In the genomic region with DNA sequence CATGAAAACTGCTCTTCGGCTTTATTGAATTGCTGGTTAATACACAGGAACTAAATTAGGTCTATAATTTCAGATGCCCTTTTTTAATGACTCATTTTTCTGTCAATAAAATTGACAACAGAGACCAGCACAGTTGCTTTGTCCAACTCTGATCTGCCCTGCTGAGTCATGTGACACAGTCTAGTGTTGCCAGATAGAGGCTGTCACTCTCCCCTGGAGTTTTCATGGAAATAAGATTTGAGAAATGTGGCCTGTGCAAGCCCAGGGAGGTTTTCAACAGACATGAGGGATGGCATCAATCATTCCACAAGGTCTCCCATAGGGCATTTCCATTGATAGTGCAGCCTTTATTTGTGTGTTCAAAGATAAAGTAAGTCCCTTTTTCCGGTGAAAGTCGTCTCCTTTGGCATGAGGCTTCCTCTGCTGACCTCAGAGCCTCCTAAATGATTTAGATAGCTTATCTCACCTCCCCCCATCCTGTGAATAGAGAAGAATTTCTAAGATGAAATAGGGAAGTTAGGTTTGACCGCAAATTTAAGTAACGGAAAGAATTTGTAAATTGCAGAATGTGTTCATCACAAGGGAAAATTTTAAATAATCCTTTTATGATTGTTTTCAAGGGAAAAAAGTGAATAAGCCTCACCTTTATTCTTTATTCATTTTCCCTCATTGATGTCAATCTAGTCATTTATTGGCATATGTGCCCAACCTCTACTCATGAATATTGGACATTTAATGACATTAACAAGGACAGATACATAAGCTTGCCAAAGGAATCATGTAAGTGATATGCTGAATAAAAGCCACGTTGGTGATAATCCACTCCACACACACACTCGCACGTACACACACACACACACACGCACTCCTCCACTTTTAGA, we compare ENCODE assay signal across 16 cellular contexts.
DNase-seq lines count a peak whose midpoint lies in the region; ATAC-seq, FAIRE-seq and TF ChIP-seq lines count a peak whose summit lies in the region.
"Had no signal": no experiment of that assay in that cellular context is flagged by ENCODE, and none has a peak within 500 bp of the region (broad histone marks: within the 10 kb centered on the region; RNA-seq: fewer than 3 reads in every experiment).

No MANE protein-coding gene starts in this region.

- peak; percentile 99 for DNase-seq in AML-193 (lab: John Stamatoyannopoulos, UW)
- no peak for DNase-seq in GM23338 (ENCODE audit: low spot score)
- peak; percentile 84 for DNase-seq in SIG-M5 (lab: John Stamatoyannopoulos, UW)
- no peak for DNase-seq in NCI-H446 treated with DMSO at 0.1 percent for 48 hours (lab: John Stamatoyannopoulos, UW)
- no peak for DNase-seq in WERI-Rb-1
- no peak for DNase-seq in COLO668 (lab: John Stamatoyannopoulos, UW; ENCODE audit: unreplicated experiment)
- DNase-seq: activated T-cell treated with anti-CD3 and anti-CD28 coated beads, Interleukin-2, amount 50 U/mL, for 4 hours; CD8-positive, alpha-beta T cell; effector CD4-positive, alpha-beta T cell; immature natural killer cell; MG63; right lobe of liver; SHP77 had no signal

- H3K4me1 ChIP-seq in GM23338 (ENCODE audit: insufficient read depth), result 0 out of 2 replicates have a peak, but pooled peaks cover 4% of the 10 kb centered on the region

- no peaks in the 10 kb centered on the region for H3K9me3 ChIP-seq in WERI-Rb-1 (ENCODE audit: severe bottlenecking)
- H3K9me3 ChIP-seq: MG63, right lobe of liver had no signal

- peaks cover 8% of the 10 kb centered on the region for H3K4me1 Mint-ChIP-seq in GM23338
- H3K4me1 Mint-ChIP-seq: stimulated activated effector memory CD8-positive, alpha-beta T cell treated with anti-CD3 and anti-CD28 coated beads, Interleukin-12 subunit alpha, Interleukin-12 subunit beta, amount 100 ng/mL, for 72 hours had no signal

- 0 out of 2 replicates have a peak overlapping the region, but pooled peaks have one; percentile 6 for H3K27ac Mint-ChIP-seq in GM23338
- H3K27ac Mint-ChIP-seq: CD8-positive, alpha-beta T cell; immature natural killer cell; stimulated activated effector memory CD8-positive, alpha-beta T cell treated with anti-CD3 and anti-CD28 coated beads, Interleukin-12 subunit alpha, Interleukin-12 subunit beta, amount 100 ng/mL, for 72 hours had no signal

- H2AFZ ChIP-seq in GM23338, result 0 out of 2 replicates have a peak overlapping the region, but pooled peaks have one; percentile 29

- no peak overlapping the region for H3K4me2 ChIP-seq in GM23338

- H3K36me3 Mint-ChIP-seq in GM23338 (ENCODE audit: low read depth), result no peaks in the 10 kb centered on the region
- H3K36me3 Mint-ChIP-seq: CD8-positive, alpha-beta T cell; immature natural killer cell; stimulated activated effector memory CD8-positive, alpha-beta T cell treated with anti-CD3 and anti-CD28 coated beads, Interleukin-12 subunit alpha, Interleukin-12 subunit beta, amount 100 ng/mL, for 72 hours had no signal

- no peaks in the 10 kb centered on the region for H3K27me3 Mint-ChIP-seq in GM23338 (ENCODE audit: insufficient read depth, low read depth, poor library complexity)

- H3K4me3 ChIP-seq in GM23338 (no peak overlapping the region), WERI-Rb-1 (ENCODE audit: low read depth, low read length) (no peak overlapping the region)
- H3K4me3 ChIP-seq: MG63, right lobe of liver had no signal

- H3K27me3 ChIP-seq in GM23338 (ENCODE audit: insufficient read depth) (no peaks in the 10 kb centered on the region), WERI-Rb-1 (ENCODE audit: insufficient read depth, low read depth, severe bottlenecking) (no peaks in the 10 kb centered on the region)
- H3K27me3 ChIP-seq: MG63, right lobe of liver had no signal

- H4K20me1 ChIP-seq in GM23338 (replicated peaks; ENCODE audit: insufficient read depth), result no peaks in the 10 kb centered on the region

- H3K27ac ChIP-seq in GM23338 (ENCODE audit: low read depth) (no peak overlapping the region), WERI-Rb-1 (no peak overlapping the region)
- H3K27ac ChIP-seq: right lobe of liver had no signal

- H3K36me3 ChIP-seq in GM23338 (ENCODE audit: insufficient read depth), result no peaks in the 10 kb centered on the region
- no peaks in the 10 kb centered on the region for H3K36me3 ChIP-seq in WERI-Rb-1
- H3K36me3 ChIP-seq: MG63, right lobe of liver had no signal

- TF ChIP-seq CTCF in GM23338 (conservative IDR thresholded peaks at IDR 0.05; ENCODE audit: low read depth in 2 of 2) (no peak), WERI-Rb-1 (IDR thresholded peaks at IDR 0.05; ENCODE audit: low read depth, low read length) (no peak)

- no peaks in the 10 kb centered on the region for H3F3A ChIP-seq in GM23338 (replicated peaks; ENCODE audit: low read depth)

- no peak overlapping the region for H3K4me3 Mint-ChIP-seq in GM23338
- H3K4me3 Mint-ChIP-seq: activated T-cell treated with anti-CD3 and anti-CD28 coated beads, Interleukin-2, amount 50 U/mL, for 4 hours; CD8-positive, alpha-beta T cell; immature natural killer cell; stimulated activated effector memory CD8-positive, alpha-beta T cell treated with anti-CD3 and anti-CD28 coated beads, Interleukin-12 subunit alpha, Interleukin-12 subunit beta, amount 100 ng/mL, for 72 hours had no signal

- ATAC-seq in GM23338 (no peak), HG03095 (IDR thresholded peaks at IDR 0.05; ENCODE audit: unreplicated experiment) (no peak)
- ATAC-seq: CD8-positive, alpha-beta T cell; stimulated activated effector memory CD8-positive, alpha-beta T cell treated with anti-CD3 and anti-CD28 coated beads, Interleukin-12 subunit alpha, Interleukin-12 subunit beta, amount 100 ng/mL, for 72 hours had no signal

- H3K9me3 Mint-ChIP-seq in GM23338, result no peaks in the 10 kb centered on the region
- H3K9me3 Mint-ChIP-seq: activated T-cell treated with anti-CD3 and anti-CD28 coated beads, Interleukin-2, amount 50 U/mL, for 4 hours; CD8-positive, alpha-beta T cell; stimulated activated effector memory CD8-positive, alpha-beta T cell treated with anti-CD3 and anti-CD28 coated beads, Interleukin-12 subunit alpha, Interleukin-12 subunit beta, amount 100 ng/mL, for 72 hours had no signal

- H3K79me2 ChIP-seq in GM23338 (replicated peaks; ENCODE audit: insufficient read depth), result no peaks in the 10 kb centered on the region

- FAIRE-seq in islet of Langerhans (lab: Jason Lieb, UNC), result peak; percentile 89

- no peaks in the 10 kb centered on the region for H3K9me2 ChIP-seq in GM23338 (ENCODE audit: insufficient read depth)

TF ChIP-seq in GM23338, 12 proteins besides CTCF, POLR2A, EP300 and RAD21 (continues in another document):
- TF ChIP-seq EZH2phosphoT487 (IDR thresholded peaks at IDR 0.05; ENCODE audit: unreplicated experiment) (no peak), EZH2 (IDR thresholded peaks at IDR 0.05; ENCODE audit: low read depth, unreplicated experiment) (no peak), ZNF114 (CRISPR knock-in tag; IDR thresholded peaks at IDR 0.05) (no peak), ZNF331 (CRISPR knock-in tag; IDR thresholded peaks at IDR 0.05; ENCODE audit: low read depth) (no peak), POLR2AphosphoS5 (IDR thresholded peaks at IDR 0.05; ENCODE audit: low read depth) (no peak), STAT1 (IDR thresholded peaks at IDR 0.05; ENCODE audit: unreplicated experiment) (no peak), NANOG (IDR thresholded peaks at IDR 0.05; ENCODE audit: borderline replicate concordance) (no peak), JUNB (IDR thresholded peaks at IDR 0.05; ENCODE audit: unreplicated experiment) (no peak), CREB1 (CRISPR knock-in tag; IDR thresholded peaks at IDR 0.05; ENCODE audit: low read depth) (no peak), REST (IDR thresholded peaks at IDR 0.05; ENCODE audit: unreplicated experiment) (no peak)
- TF ChIP-seq, protein P1, sequence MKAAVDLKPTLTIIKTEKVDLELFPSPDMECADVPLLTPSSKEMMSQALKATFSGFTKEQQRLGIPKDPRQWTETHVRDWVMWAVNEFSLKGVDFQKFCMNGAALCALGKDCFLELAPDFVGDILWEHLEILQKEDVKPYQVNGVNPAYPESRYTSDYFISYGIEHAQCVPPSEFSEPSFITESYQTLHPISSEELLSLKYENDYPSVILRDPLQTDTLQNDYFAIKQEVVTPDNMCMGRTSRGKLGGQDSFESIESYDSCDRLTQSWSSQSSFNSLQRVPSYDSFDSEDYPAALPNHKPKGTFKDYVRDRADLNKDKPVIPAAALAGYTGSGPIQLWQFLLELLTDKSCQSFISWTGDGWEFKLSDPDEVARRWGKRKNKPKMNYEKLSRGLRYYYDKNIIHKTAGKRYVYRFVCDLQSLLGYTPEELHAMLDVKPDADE (IDR thresholded peaks at IDR 0.05), result no peak

Comparison
In these comparisons a context has a peak if more than half of its experiments do, and no peak if none do; other contexts are left out.
1. DNase-seq: peak in AML-193 (2 of 2) and SIG-M5 (single experiment); none in GM23338 (single experiment), NCI-H446 treated with DMSO at 0.1 percent for 48 hours (single experiment), WERI-Rb-1 (single experiment) and COLO668 (single experiment).